ENCODE assay signal across 10 cellular contexts in the genomic region with DNA sequence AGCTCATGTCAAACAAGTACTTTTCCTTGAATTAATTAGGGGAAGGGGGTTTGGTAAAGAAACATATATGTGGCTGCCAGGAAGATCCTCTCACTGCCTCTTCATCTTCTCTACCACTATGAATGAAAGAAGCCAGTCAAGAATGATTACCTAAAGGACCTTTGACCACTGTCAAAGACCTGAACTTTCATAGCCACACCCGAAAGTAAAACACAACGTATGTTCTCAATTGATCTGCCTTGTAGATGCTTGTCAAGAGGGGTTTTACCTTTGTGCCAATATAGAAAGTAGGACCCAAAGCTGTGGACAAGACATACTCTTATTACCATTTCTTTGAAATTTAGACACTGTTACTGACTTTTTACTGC.
DNase-seq lines count a peak whose midpoint lies in the region; ATAC-seq and TF ChIP-seq lines count a peak whose summit lies in the region.
"Had no signal": no experiment of that assay in that cellular context is flagged by ENCODE, and none has a peak within 500 bp of the region (broad histone marks: within the 10 kb centered on the region; RNA-seq: fewer than 3 reads in every experiment).

No MANE protein-coding gene starts in this region.

- no peaks in the 10 kb centered on the region for H3K27me3 Mint-ChIP-seq in activated T-helper 1 cell treated with anti-CD3 and anti-CD28 coated beads, Interleukin-12 subunit alpha, Interleukin-12 subunit beta, Interleukin-2, Interleukin-4 antibody, amounts not matched to agents 30 ng/mL and 10 ng/mL and 1 ng/mL, durations not matched to agents 14 hours and 24 hours and 36 hours (ENCODE audit: insufficient read depth)

- no peaks in the 10 kb centered on the region for H3K36me3 ChIP-seq in left ventricle myocardium inferior
- no peaks in the 10 kb centered on the region for H3K36me3 ChIP-seq in testis (ENCODE audit: low read depth, missing control alignments)

- H3K27ac ChIP-seq in left ventricle myocardium inferior (replicated peaks) (no peak overlapping the region), testis (no peak overlapping the region)

- H3K9me3 ChIP-seq in left ventricle myocardium inferior (replicated peaks) = no peaks in the 10 kb centered on the region
- H3K9me3 ChIP-seq in testis = no peaks in the 10 kb centered on the region

- in situ Hi-C loops in GM13977 (cut with MboI; ENCODE audit: low pct_unique_long_range_greater_than_20kb, low sequenced_read_pairs, unreplicated experiment) = no loop called here

- H3K4me3 ChIP-seq in left ventricle myocardium inferior (no peak overlapping the region), testis (no peak overlapping the region)

- DNase-seq in GM13977 (ENCODE audit: low spot score) (peak; percentile 22), NCI-H2171 (lab: John Stamatoyannopoulos, UW) (no peak), left ventricle myocardium inferior (no peak), testis (no peak), NCI-H2081 treated with DMSO at 0.1 percent for 48 hours (lab: John Stamatoyannopoulos, UW) (no peak)
- no peak for DNase-seq in activated T-helper 1 cell treated with anti-CD3 and anti-CD28 coated beads, Interleukin-12 subunit alpha, Interleukin-12 subunit beta, Interleukin-2, Interleukin-4 antibody, amounts not matched to agents 30 ng/mL and 10 ng/mL and 1 ng/mL, durations not matched to agents 14 hours and 24 hours and 36 hours (ENCODE audit: low spot score)
- DNase-seq: foreskin melanocyte had no signal

- no peak for TF ChIP-seq POLR2A in testis (IDR thresholded peaks at IDR 0.05)

- peaks cover 11% of the 10 kb centered on the region for H3K36me3 Mint-ChIP-seq in activated T-helper 1 cell treated with anti-CD3 and anti-CD28 coated beads, Interleukin-12 subunit alpha, Interleukin-12 subunit beta, Interleukin-2, Interleukin-4 antibody, amounts not matched to agents 30 ng/mL and 10 ng/mL and 1 ng/mL, durations not matched to agents 14 hours and 24 hours and 36 hours (ENCODE audit: low read depth)
- H3K36me3 Mint-ChIP-seq: WTC11 had no signal

- TF ChIP-seq CTCF in GM13977 (IDR thresholded peaks at IDR 0.05; ENCODE audit: extremely low read depth, insufficient read depth, missing control alignments) (no peak), left ventricle myocardium inferior (IDR thresholded peaks at IDR 0.05; ENCODE audit: borderline replicate concordance) (no peak), testis (IDR thresholded peaks at IDR 0.05) (no peak)

- H3K27me3 ChIP-seq in left ventricle myocardium inferior (ENCODE audit: low read depth) = no peaks in the 10 kb centered on the region
- no peaks in the 10 kb centered on the region for H3K27me3 ChIP-seq in testis

- no peaks in the 10 kb centered on the region for H3K4me1 ChIP-seq in left ventricle myocardium inferior
- H3K4me1 ChIP-seq in testis = no peaks in the 10 kb centered on the region

- peaks cover 71% of the 10 kb centered on the region for H3K4me1 Mint-ChIP-seq in activated T-helper 1 cell treated with anti-CD3 and anti-CD28 coated beads, Interleukin-12 subunit alpha, Interleukin-12 subunit beta, Interleukin-2, Interleukin-4 antibody, amounts not matched to agents 30 ng/mL and 10 ng/mL and 1 ng/mL, durations not matched to agents 14 hours and 24 hours and 36 hours (ENCODE audit: low read depth)

- intact Hi-C loops in activated T-helper 1 cell treated with anti-CD3 and anti-CD28 coated beads, Interleukin-12 subunit alpha, Interleukin-12 subunit beta, Interleukin-2, Interleukin-4 antibody, amounts not matched to agents 30 ng/mL and 10 ng/mL and 1 ng/mL, durations not matched to agents 14 hours and 24 hours and 36 hours (cut with micrococcal nuclease) = loop anchor here (1.0 to 10.0 kb wide), 5 partner anchors 28 to 1278 kb away; a partner anchor contains a TSS
- intact Hi-C loops in left ventricle myocardium inferior (cut with micrococcal nuclease) (no loop called here), testis (cut with DNase I; ENCODE audit: low total_unique reads) (no loop called here)

- peak; percentile 80 for ATAC-seq in GM19452 (IDR thresholded peaks at IDR 0.05; ENCODE audit: unreplicated experiment)
- ATAC-seq in HG03025 (IDR thresholded peaks at IDR 0.05; ENCODE audit: low FRiP score, unreplicated experiment) = peak; percentile 63
- ATAC-seq: WTC11 had no signal

- H3K9me3 Mint-ChIP-seq in activated T-helper 1 cell treated with anti-CD3 and anti-CD28 coated beads, Interleukin-12 subunit alpha, Interleukin-12 subunit beta, Interleukin-2, Interleukin-4 antibody, amounts not matched to agents 30 ng/mL and 10 ng/mL and 1 ng/mL, durations not matched to agents 14 hours and 24 hours and 36 hours = peaks cover 8% of the 10 kb centered on the region
- H3K9me3 Mint-ChIP-seq: WTC11 had no signal

- H3K4me3 Mint-ChIP-seq in activated T-helper 1 cell treated with anti-CD3 and anti-CD28 coated beads, Interleukin-12 subunit alpha, Interleukin-12 subunit beta, Interleukin-2, Interleukin-4 antibody, amounts not matched to agents 30 ng/mL and 10 ng/mL and 1 ng/mL, durations not matched to agents 14 hours and 24 hours and 36 hours = peak overlapping the region; percentile 62
- H3K4me3 Mint-ChIP-seq: WTC11 had no signal

- peak overlapping the region; percentile 92 for H3K27ac Mint-ChIP-seq in activated T-helper 1 cell treated with anti-CD3 and anti-CD28 coated beads, Interleukin-12 subunit alpha, Interleukin-12 subunit beta, Interleukin-2, Interleukin-4 antibody, amounts not matched to agents 30 ng/mL and 10 ng/mL and 1 ng/mL, durations not matched to agents 14 hours and 24 hours and 36 hours
- H3K27ac Mint-ChIP-seq: WTC11 had no signal

- 82 to 86% methylated on average over 2 of the region's 2 CpGs for WGBS in testis, 2 donors
